In genomic region chr17:80637286-80637703, GRCh38 we compare ENCODE assay signal across 15 cellular contexts.
A peak's percentile ranks its signal among the peaks of the same experiment; 100 is the strongest.
DNase-seq lines count a peak whose midpoint lies in the region; ATAC-seq, FAIRE-seq and TF ChIP-seq lines count a peak whose summit lies in the region.
"Had no signal": no experiment of that assay in that cellular context is flagged by ENCODE, and none has a peak within 500 bp of the region (broad histone marks: within the 10 kb centered on the region; RNA-seq: fewer than 3 reads in every experiment).

No MANE protein-coding gene starts in this region.

- no peaks in the 10 kb centered on the region for H3K27me3 ChIP-seq in bronchial epithelial cell (ENCODE audit: control insufficient read depth, insufficient read depth, low read length)
- H3K27me3 ChIP-seq in uterus: no peaks in the 10 kb centered on the region
- H3K27me3 ChIP-seq: ovary had no signal

- H3K27ac Mint-ChIP-seq in activated naive CD4-positive, alpha-beta T cell treated with anti-CD3 and anti-CD28 coated beads, Interleukin-2, amount 10 ng/mL, durations not matched to agents 7 days and 5 days: peak overlapping the region; percentile 84
- H3K27ac Mint-ChIP-seq in stimulated activated effector memory CD8-positive, alpha-beta T cell treated with anti-CD3 and anti-CD28 coated beads, Interleukin-12 subunit alpha, Interleukin-12 subunit beta, amount 100 ng/mL, for 72 hours: peak overlapping the region; percentile 27

- intact Hi-C loops in uterus (cut with DNase I; ENCODE audit: low total_unique reads): no loop called here

- H3K9me3 Mint-ChIP-seq in activated naive CD4-positive, alpha-beta T cell treated with anti-CD3 and anti-CD28 coated beads, Interleukin-2, amount 10 ng/mL, durations not matched to agents 7 days and 5 days: peaks cover 6% of the 10 kb centered on the region
- H3K9me3 Mint-ChIP-seq in stimulated activated effector memory CD8-positive, alpha-beta T cell treated with anti-CD3 and anti-CD28 coated beads, Interleukin-12 subunit alpha, Interleukin-12 subunit beta, amount 100 ng/mL, for 72 hours: no peaks in the 10 kb centered on the region

- H3K4me3 Mint-ChIP-seq in activated naive CD4-positive, alpha-beta T cell treated with anti-CD3 and anti-CD28 coated beads, Interleukin-2, amount 10 ng/mL, durations not matched to agents 7 days and 5 days: peak overlapping the region; percentile 1
- H3K4me3 Mint-ChIP-seq in stimulated activated effector memory CD8-positive, alpha-beta T cell treated with anti-CD3 and anti-CD28 coated beads, Interleukin-12 subunit alpha, Interleukin-12 subunit beta, amount 100 ng/mL, for 72 hours: no peak overlapping the region

- TF ChIP-seq CTCF in bronchial epithelial cell (IDR thresholded peaks at IDR 0.05; ENCODE audit: insufficient read depth, low read length, severe bottlenecking) (no peak), uterus (IDR thresholded peaks at IDR 0.05) (no peak)

- H3K36me3 ChIP-seq in bronchial epithelial cell (ENCODE audit: control insufficient read depth, insufficient read depth, low read length) (no peaks in the 10 kb centered on the region), uterus (no peaks in the 10 kb centered on the region)
- H3K36me3 ChIP-seq: ovary had no signal

- CTCF ChIA-PET in activated naive CD4-positive, alpha-beta T cell treated with anti-CD3 and anti-CD28 coated beads, Interleukin-2, amount 10 ng/mL, durations not matched to agents 7 days and 5 days (lab: Charles Lee): interaction anchor here (0.9 kb wide), 1 partner anchor 62 kb away, joined by 3 read pairs; no protein-coding TSS in a partner anchor

- TF ChIP-seq POLR2A in uterus (IDR thresholded peaks at IDR 0.05): no peak

- H3K9me3 ChIP-seq in uterus: no peaks in the 10 kb centered on the region
- H3K9me3 ChIP-seq: ovary had no signal

- H3K4me3 ChIP-seq in bronchial epithelial cell (ENCODE audit: low read depth, low read length) (no peak overlapping the region), uterus (no peak overlapping the region)
- H3K4me3 ChIP-seq: ovary, SK-N-MC had no signal

- H3K4me1 ChIP-seq in uterus: no peaks in the 10 kb centered on the region

- peaks cover 16% of the 10 kb centered on the region for H3K36me3 Mint-ChIP-seq in activated naive CD4-positive, alpha-beta T cell treated with anti-CD3 and anti-CD28 coated beads, Interleukin-2, amount 10 ng/mL, durations not matched to agents 7 days and 5 days
- no peaks in the 10 kb centered on the region for H3K36me3 Mint-ChIP-seq in stimulated activated effector memory CD8-positive, alpha-beta T cell treated with anti-CD3 and anti-CD28 coated beads, Interleukin-12 subunit alpha, Interleukin-12 subunit beta, amount 100 ng/mL, for 72 hours

- H3K27me3 Mint-ChIP-seq in activated naive CD4-positive, alpha-beta T cell treated with anti-CD3 and anti-CD28 coated beads, Interleukin-2, amount 10 ng/mL, durations not matched to agents 7 days and 5 days: no peaks in the 10 kb centered on the region
- H3K27me3 Mint-ChIP-seq: stimulated activated memory B cell treated with anti-CD40 and anti-IgM and Interleukin-4, amounts not matched to agents 10 μg/mL and 1 μg/mL and 100 μg/mL, for 72 hours had no signal

- DNase-seq in activated naive CD4-positive, alpha-beta T cell treated with anti-CD3 and anti-CD28 coated beads, Interleukin-2, amount 10 ng/mL, durations not matched to agents 7 days and 5 days: no peak
- DNase-seq in activated naive CD4-positive, alpha-beta T cell treated with Interleukin-2 at 50 U/mL for 16 hours: no peak
- DNase-seq in NCI-H2227 treated with DMSO at 0.1 percent for 48 hours (lab: John Stamatoyannopoulos, UW) (peak; percentile 14), bronchial epithelial cell (ENCODE audit: low read depth) (peak; percentile 19), NCI-H2196 treated with DMSO at 0.1 percent for 48 hours (lab: John Stamatoyannopoulos, UW; ENCODE audit: unreplicated experiment) (no peak), uterus (no peak)
- no peak for DNase-seq in stimulated activated effector memory CD8-positive, alpha-beta T cell treated with anti-CD3 and anti-CD28 coated beads, Interleukin-12 subunit alpha, Interleukin-12 subunit beta, amount 100 ng/mL, for 72 hours (ENCODE audit: low spot score in 2 of 2)
- no peak for DNase-seq in stimulated activated CD4-positive, alpha-beta T cell treated with anti-CD3 and anti-CD28 coated beads, Interleukin-15, amount 100 ng/mL, for 24 hours
- DNase-seq: cerebellar nuclear complex, NCI-H2171, ovary had no signal

- no peak for ATAC-seq in stimulated activated effector memory CD8-positive, alpha-beta T cell treated with anti-CD3 and anti-CD28 coated beads, Interleukin-12 subunit alpha, Interleukin-12 subunit beta, amount 100 ng/mL, for 72 hours
- ATAC-seq: stimulated activated memory B cell treated with anti-CD40 and anti-IgM and Interleukin-4, amounts not matched to agents 10 μg/mL and 1 μg/mL and 100 μg/mL, for 72 hours had no signal

- no peak for FAIRE-seq in bronchial epithelial cell (lab: Jason Lieb, UNC)
- FAIRE-seq: frontal cortex, HTR-8/SVneo had no signal

- peaks cover 21% of the 10 kb centered on the region for H3K4me1 Mint-ChIP-seq in activated naive CD4-positive, alpha-beta T cell treated with anti-CD3 and anti-CD28 coated beads, Interleukin-2, amount 10 ng/mL, durations not matched to agents 7 days and 5 days
- peaks cover 30% of the 10 kb centered on the region for H3K4me1 Mint-ChIP-seq in stimulated activated effector memory CD8-positive, alpha-beta T cell treated with anti-CD3 and anti-CD28 coated beads, Interleukin-12 subunit alpha, Interleukin-12 subunit beta, amount 100 ng/mL, for 72 hours

- H3K27ac ChIP-seq in uterus: no peak overlapping the region
- H3K27ac ChIP-seq: ovary, SK-N-MC had no signal

Comparison
In these comparisons a context has a peak if more than half of its experiments do, and no peak if none do; other contexts are left out.
1. DNase-seq: peak in NCI-H2227 treated with DMSO at 0.1 percent for 48 hours (single experiment) and bronchial epithelial cell (single experiment); none in activated naive CD4-positive, alpha-beta T cell treated with anti-CD3 and anti-CD28 coated beads, Interleukin-2, amount 10 ng/mL, durations not matched to agents 7 days and 5 days (single experiment), activated naive CD4-positive, alpha-beta T cell treated with Interleukin-2 at 50 U/mL for 16 hours (single experiment), stimulated activated effector memory CD8-positive, alpha-beta T cell treated with anti-CD3 and anti-CD28 coated beads, Interleukin-12 subunit alpha, Interleukin-12 subunit beta, amount 100 ng/mL, for 72 hours (0 of 2), stimulated activated CD4-positive, alpha-beta T cell treated with anti-CD3 and anti-CD28 coated beads, Interleukin-15, amount 100 ng/mL, for 24 hours (single experiment), NCI-H2196 treated with DMSO at 0.1 percent for 48 hours (single experiment) and uterus (0 of 2).